Comparison of ENCODE assay signal across 1 cellular context in the genomic region with DNA sequence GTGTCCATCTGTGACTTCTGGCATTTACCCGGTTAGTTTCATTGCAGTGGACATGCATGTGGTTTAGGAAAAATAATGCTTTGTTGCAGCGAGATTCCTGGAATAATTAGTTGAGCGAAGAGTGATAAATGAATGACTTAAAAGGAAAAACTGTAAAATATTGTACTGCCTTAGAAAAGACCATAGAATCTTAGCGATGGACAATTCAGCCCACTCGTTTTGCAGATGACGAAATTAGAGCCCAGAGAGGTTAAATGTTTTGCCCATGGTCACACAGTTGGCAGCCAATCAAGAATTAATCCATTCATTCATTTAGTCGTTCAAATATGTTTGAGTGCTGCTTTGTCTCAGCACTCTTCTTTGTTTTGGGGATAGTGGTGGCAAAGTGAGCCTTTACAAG.
TF ChIP-seq lines count a peak whose summit lies in the region.

No MANE protein-coding gene starts in this region.

TF ChIP-seq in WTC11, 78 proteins besides CTCF, POLR2A, EP300 and RAD21 (continued from another document):
- TF ChIP-seq, protein P1, sequence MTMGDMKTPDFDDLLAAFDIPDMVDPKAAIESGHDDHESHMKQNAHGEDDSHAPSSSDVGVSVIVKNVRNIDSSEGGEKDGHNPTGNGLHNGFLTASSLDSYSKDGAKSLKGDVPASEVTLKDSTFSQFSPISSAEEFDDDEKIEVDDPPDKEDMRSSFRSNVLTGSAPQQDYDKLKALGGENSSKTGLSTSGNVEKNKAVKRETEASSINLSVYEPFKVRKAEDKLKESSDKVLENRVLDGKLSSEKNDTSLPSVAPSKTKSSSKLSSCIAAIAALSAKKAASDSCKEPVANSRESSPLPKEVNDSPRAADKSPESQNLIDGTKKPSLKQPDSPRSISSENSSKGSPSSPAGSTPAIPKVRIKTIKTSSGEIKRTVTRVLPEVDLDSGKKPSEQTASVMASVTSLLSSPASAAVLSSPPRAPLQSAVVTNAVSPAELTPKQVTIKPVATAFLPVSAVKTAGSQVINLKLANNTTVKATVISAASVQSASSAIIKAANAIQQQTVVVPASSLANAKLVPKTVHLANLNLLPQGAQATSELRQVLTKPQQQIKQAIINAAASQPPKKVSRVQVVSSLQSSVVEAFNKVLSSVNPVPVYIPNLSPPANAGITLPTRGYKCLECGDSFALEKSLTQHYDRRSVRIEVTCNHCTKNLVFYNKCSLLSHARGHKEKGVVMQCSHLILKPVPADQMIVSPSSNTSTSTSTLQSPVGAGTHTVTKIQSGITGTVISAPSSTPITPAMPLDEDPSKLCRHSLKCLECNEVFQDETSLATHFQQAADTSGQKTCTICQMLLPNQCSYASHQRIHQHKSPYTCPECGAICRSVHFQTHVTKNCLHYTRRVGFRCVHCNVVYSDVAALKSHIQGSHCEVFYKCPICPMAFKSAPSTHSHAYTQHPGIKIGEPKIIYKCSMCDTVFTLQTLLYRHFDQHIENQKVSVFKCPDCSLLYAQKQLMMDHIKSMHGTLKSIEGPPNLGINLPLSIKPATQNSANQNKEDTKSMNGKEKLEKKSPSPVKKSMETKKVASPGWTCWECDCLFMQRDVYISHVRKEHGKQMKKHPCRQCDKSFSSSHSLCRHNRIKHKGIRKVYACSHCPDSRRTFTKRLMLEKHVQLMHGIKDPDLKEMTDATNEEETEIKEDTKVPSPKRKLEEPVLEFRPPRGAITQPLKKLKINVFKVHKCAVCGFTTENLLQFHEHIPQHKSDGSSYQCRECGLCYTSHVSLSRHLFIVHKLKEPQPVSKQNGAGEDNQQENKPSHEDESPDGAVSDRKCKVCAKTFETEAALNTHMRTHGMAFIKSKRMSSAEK (CRISPR knock-in tag; IDR thresholded peaks at IDR 0.05; ENCODE audit: borderline replicate concordance) = no peak
- no peak for TF ChIP-seq SP1 (CRISPR knock-in tag; conservative IDR thresholded peaks at IDR 0.05)
- TF ChIP-seq, protein P2, sequence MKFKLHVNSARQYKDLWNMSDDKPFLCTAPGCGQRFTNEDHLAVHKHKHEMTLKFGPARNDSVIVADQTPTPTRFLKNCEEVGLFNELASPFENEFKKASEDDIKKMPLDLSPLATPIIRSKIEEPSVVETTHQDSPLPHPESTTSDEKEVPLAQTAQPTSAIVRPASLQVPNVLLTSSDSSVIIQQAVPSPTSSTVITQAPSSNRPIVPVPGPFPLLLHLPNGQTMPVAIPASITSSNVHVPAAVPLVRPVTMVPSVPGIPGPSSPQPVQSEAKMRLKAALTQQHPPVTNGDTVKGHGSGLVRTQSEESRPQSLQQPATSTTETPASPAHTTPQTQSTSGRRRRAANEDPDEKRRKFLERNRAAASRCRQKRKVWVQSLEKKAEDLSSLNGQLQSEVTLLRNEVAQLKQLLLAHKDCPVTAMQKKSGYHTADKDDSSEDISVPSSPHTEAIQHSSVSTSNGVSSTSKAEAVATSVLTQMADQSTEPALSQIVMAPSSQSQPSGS (CRISPR knock-in tag; IDR thresholded peaks at IDR 0.05; ENCODE audit: borderline replicate concordance, low read depth) = no peak
- no peak for TF ChIP-seq OVOL2 (CRISPR knock-in tag; IDR thresholded peaks at IDR 0.05; ENCODE audit: borderline replicate concordance)
- TF ChIP-seq, protein P3, sequence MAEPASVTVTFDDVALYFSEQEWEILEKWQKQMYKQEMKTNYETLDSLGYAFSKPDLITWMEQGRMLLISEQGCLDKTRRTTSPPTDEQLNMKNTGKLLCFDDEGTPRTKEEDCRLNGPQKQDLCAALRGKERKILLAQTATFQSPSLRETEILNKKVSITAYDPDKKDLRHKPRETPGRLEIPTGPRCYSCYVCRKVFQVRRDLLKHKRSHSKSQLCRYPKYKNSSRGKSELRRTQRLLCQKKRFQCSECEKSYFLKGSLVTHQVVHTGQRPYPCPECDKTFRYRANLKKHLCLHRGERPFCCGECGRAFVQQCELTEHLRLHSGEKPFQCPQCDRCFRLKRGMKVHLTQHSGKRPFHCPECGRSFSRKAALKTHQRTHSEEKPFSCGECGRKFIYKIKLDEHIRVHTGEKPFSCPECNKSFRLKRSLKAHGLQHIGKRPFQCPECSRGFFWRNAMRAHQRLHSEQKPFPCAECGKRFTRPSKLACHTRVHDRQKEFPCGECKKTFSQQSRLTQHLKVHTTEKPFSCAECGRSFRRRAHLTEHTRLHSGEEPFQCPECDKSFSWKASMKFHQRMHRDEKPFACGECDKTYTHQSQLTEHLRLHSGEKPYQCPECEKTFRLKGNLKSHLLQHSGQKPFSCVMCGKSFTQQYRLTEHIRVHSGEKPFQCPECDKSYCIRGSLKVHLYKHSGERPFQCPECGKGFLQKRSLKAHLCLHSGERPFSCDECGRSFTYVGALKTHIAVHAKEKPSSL (CRISPR knock-in tag; conservative IDR thresholded peaks at IDR 0.05) = no peak
- TF ChIP-seq ESRRA (CRISPR knock-in tag; IDR thresholded peaks at IDR 0.05; ENCODE audit: borderline replicate concordance) = no peak
- TF ChIP-seq, protein P4, sequence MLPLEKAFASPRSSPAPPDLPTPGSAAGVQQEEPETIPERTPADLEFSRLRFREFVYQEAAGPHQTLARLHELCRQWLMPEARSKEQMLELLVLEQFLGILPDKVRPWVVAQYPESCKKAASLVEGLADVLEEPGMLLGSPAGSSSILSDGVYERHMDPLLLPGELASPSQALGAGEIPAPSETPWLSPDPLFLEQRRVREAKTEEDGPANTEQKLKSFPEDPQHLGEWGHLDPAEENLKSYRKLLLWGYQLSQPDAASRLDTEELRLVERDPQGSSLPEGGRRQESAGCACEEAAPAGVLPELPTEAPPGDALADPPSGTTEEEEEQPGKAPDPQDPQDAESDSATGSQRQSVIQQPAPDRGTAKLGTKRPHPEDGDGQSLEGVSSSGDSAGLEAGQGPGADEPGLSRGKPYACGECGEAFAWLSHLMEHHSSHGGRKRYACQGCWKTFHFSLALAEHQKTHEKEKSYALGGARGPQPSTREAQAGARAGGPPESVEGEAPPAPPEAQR (CRISPR knock-in tag; IDR thresholded peaks at IDR 0.05) = no peak
- TF ChIP-seq, protein P5, sequence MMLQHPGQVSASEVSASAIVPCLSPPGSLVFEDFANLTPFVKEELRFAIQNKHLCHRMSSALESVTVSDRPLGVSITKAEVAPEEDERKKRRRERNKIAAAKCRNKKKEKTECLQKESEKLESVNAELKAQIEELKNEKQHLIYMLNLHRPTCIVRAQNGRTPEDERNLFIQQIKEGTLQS (CRISPR knock-in tag; conservative IDR thresholded peaks at IDR 0.05) = no peak
- TF ChIP-seq ZNF219 (CRISPR knock-in tag; IDR thresholded peaks at IDR 0.05; ENCODE audit: borderline replicate concordance) = no peak
